ENCODE assay signal across 9 cellular contexts in the genomic region with DNA sequence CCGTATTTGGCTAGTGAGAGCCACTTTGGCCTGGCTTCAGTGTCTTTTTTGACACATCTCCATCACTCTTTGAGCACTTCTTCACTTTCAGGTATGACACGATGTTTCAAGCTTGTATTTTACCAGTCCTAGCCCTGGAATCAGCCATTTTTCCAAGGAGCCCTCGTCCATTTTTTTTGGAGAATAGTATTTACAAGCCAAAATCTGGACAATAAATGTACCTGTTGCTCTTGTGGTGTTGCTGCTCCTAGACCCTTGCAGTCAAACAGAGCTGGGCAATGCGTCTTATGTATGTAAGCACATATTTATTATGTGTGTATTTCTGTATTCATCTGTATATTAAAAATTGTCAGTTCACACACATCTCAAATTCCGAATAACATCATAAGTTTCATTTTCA.
"Had no signal": no experiment of that assay in that cellular context is flagged by ENCODE, and none has a peak within 500 bp of the region (broad histone marks: within the 10 kb centered on the region; RNA-seq: fewer than 3 reads in every experiment).

No MANE protein-coding gene starts in this region.

- H3K27ac Mint-ChIP-seq: IgD-negative memory B cell had no signal

- H3K36me3 Mint-ChIP-seq: IgD-negative memory B cell had no signal

- H3K9ac ChIP-seq: KMS-11 had no signal

- FAIRE-seq: HepG2, HTR-8/SVneo, K562 had no signal

- H3K27ac ChIP-seq: HL-60, KMS-11 had no signal

- ATAC-seq: HepG2, K562 had no signal

- H3K9me3 Mint-ChIP-seq: IgD-negative memory B cell had no signal

- H3K4me1 Mint-ChIP-seq: IgD-negative memory B cell had no signal

- H3K4me2 ChIP-seq: KMS-11 had no signal

- DNase-seq: IMR-90, KBM-7, KG1 had no signal

- H3K4me3 Mint-ChIP-seq: IgD-negative memory B cell had no signal

- H3K4me3 ChIP-seq: K562 had no signal
